ENCODE assay signal across 21 cellular contexts in the genomic region with DNA sequence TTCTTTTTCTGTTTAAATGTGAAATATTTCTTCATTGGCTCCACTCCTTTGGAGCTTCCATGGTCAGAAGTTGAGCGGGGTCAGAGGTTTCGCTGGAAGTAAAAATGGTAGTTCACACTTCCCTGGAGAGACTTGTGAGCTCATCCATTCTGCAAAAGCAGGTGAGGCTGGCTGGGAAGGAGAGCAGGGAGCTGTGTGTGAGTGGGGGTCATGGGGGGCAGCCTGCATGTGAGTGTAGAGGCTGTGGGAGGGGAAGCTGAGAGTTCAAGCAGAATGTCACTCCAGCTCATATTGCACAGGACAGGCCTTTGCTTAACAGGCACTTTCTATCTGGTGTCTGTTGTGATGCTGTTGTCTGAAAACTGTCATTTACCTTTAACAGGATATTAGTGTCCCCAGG. TPM values are rescaled to one million over a fixed set of nuclear protein-coding genes. Genes with fewer than 3 reads are reported as not detected.
"Had no signal": no experiment of that assay in that cellular context is flagged by ENCODE, and none has a peak within 500 bp of the region (broad histone marks: within the 10 kb centered on the region; RNA-seq: fewer than 3 reads in every experiment).

No MANE protein-coding gene starts in this region.

- H3K27ac ChIP-seq: adrenal gland, ascending aorta, brain microvascular endothelial cell, foreskin keratinocyte, lower lobe of right lung, neural progenitor cell, uterus had no signal

- ATAC-seq: activated T-cell treated with anti-CD3 and anti-CD28 coated beads, Interleukin-2, amount 50 U/mL, for 72 hours; foreskin keratinocyte; left lobe of liver; lower lobe of right lung; stimulated activated naive B cell treated with anti-CD40 and anti-IgM and Interleukin-4, amounts not matched to agents 10 μg/mL and 1 μg/mL and 100 μg/mL, for 72 hours; WTC11 had no signal

- H3K27ac Mint-ChIP-seq: activated T-cell treated with anti-CD3 and anti-CD28 coated beads, Interleukin-2, amount 50 U/mL, for 72 hours; neural progenitor cell; stimulated activated naive B cell treated with anti-CD40 and anti-IgM and Interleukin-4, amounts not matched to agents 10 μg/mL and 1 μg/mL and 100 μg/mL, for 72 hours; WTC11 had no signal

- H2AFZ ChIP-seq: neural progenitor cell had no signal

- H3K4me3 ChIP-seq: adrenal gland, ascending aorta, lower lobe of right lung, neural progenitor cell, uterus had no signal

- H3K9ac ChIP-seq: neural progenitor cell had no signal

- H3K4me2 ChIP-seq: neural progenitor cell had no signal

- H3K4me1 ChIP-seq: adrenal gland, ascending aorta, foreskin keratinocyte, neural progenitor cell, uterus had no signal

- H3K9me3 ChIP-seq: adrenal gland, ascending aorta, lower lobe of right lung, uterus had no signal

- H3K4me1 Mint-ChIP-seq: naive B cell; stimulated activated naive B cell treated with anti-CD40 and anti-IgM and Interleukin-4, amounts not matched to agents 10 μg/mL and 1 μg/mL and 100 μg/mL, for 72 hours had no signal

- FAIRE-seq: keratinocyte, small intestine had no signal

- DNase-seq: activated CD4-positive, alpha-beta T cell treated with anti-CD3 and anti-CD28 coated beads, Interleukin-2, amount 50 U/mL, for 48 hours; activated gamma-delta T cell; activated naive CD4-positive, alpha-beta T cell treated with anti-CD3 and anti-CD28 coated beads, Interleukin-2, amount 50 U/mL, for 16 hours; activated T-cell treated with anti-CD3 and anti-CD28 coated beads, Interleukin-2, amount 50 U/mL, for 72 hours; adrenal gland; brain microvascular endothelial cell; dermis blood vessel endothelial cell; effector CD8-positive, alpha-beta T cell; foreskin keratinocyte; lower lobe of right lung; mesendoderm; naive B cell; small intestine; stimulated activated naive B cell treated with anti-CD40 and anti-IgM and Interleukin-4, amounts not matched to agents 10 μg/mL and 1 μg/mL and 100 μg/mL, for 72 hours; T-helper 9 cell; uterus had no signal

- H3K4me3 Mint-ChIP-seq: activated T-cell treated with anti-CD3 and anti-CD28 coated beads, Interleukin-2, amount 50 U/mL, for 72 hours; naive B cell; neural progenitor cell; stimulated activated naive B cell treated with anti-CD40 and anti-IgM and Interleukin-4, amounts not matched to agents 10 μg/mL and 1 μg/mL and 100 μg/mL, for 72 hours; WTC11 had no signal

- H3K27me3 ChIP-seq: adrenal gland, ascending aorta, brain microvascular endothelial cell, foreskin keratinocyte, uterus had no signal

- H3K36me3 Mint-ChIP-seq: naive B cell; neural progenitor cell; stimulated activated naive B cell treated with anti-CD40 and anti-IgM and Interleukin-4, amounts not matched to agents 10 μg/mL and 1 μg/mL and 100 μg/mL, for 72 hours had no signal

- H3K36me3 ChIP-seq: adrenal gland, ascending aorta, brain microvascular endothelial cell, lower lobe of right lung, neural progenitor cell, uterus had no signal

RNA-seq across cellular contexts. Expression of gene GIMAP6, which starts 17.2 kb away (rescaled TPM):
- total RNA-seq: foreskin keratinocyte had no signal
- polyA plus RNA-seq: foreskin keratinocyte had no signal
